Comparison of ENCODE assay signal across 27 cellular contexts in genomic region chr3:120280026-120280425, GRCh38. TPM values are rescaled to one million over a fixed set of nuclear protein-coding genes. Genes with fewer than 3 reads are reported as not detected.
"Had no signal": no experiment of that assay in that cellular context is flagged by ENCODE, and none has a peak within 500 bp of the region (broad histone marks: within the 10 kb centered on the region; RNA-seq: fewer than 3 reads in every experiment).

No MANE protein-coding gene starts in this region.

- H3K4me1 ChIP-seq: lower lobe of right lung, pancreas, prostate gland, upper lobe of right lung had no signal

- H3K9me3 Mint-ChIP-seq: stimulated activated effector memory CD8-positive, alpha-beta T cell treated with anti-CD3 and anti-CD28 coated beads, Interleukin-12 subunit alpha, Interleukin-12 subunit beta, amount 100 ng/mL, for 72 hours; stimulated activated naive CD8-positive, alpha-beta T cell treated with anti-CD3 and anti-CD28 coated beads, Interleukin-15, Interleukin-2, amounts not matched to agents 100 ng/mL and 50 ng/mL, for 24 hours had no signal

- FAIRE-seq: keratinocyte, pancreas, small intestine, urothelium cell line had no signal

- H3K27me3 ChIP-seq: pancreas, sigmoid colon, tibial artery, upper lobe of right lung had no signal

- ATAC-seq: lower lobe of right lung; naive thymus-derived CD8-positive, alpha-beta T cell; pancreas; right cardiac atrium; stimulated activated effector memory CD8-positive, alpha-beta T cell treated with anti-CD3 and anti-CD28 coated beads, Interleukin-12 subunit alpha, Interleukin-12 subunit beta, amount 100 ng/mL, for 72 hours; upper lobe of right lung had no signal

- H3K27ac Mint-ChIP-seq: naive thymus-derived CD8-positive, alpha-beta T cell; nephron; stimulated activated effector memory CD8-positive, alpha-beta T cell treated with anti-CD3 and anti-CD28 coated beads, Interleukin-12 subunit alpha, Interleukin-12 subunit beta, amount 100 ng/mL, for 72 hours; stimulated activated naive CD8-positive, alpha-beta T cell treated with anti-CD3 and anti-CD28 coated beads, Interleukin-15, Interleukin-2, amounts not matched to agents 100 ng/mL and 50 ng/mL, for 24 hours had no signal

- H3K4me3 Mint-ChIP-seq: naive thymus-derived CD8-positive, alpha-beta T cell; nephron; neural crest cell; stimulated activated effector memory CD8-positive, alpha-beta T cell treated with anti-CD3 and anti-CD28 coated beads, Interleukin-12 subunit alpha, Interleukin-12 subunit beta, amount 100 ng/mL, for 72 hours; stimulated activated naive CD8-positive, alpha-beta T cell treated with anti-CD3 and anti-CD28 coated beads, Interleukin-15, Interleukin-2, amounts not matched to agents 100 ng/mL and 50 ng/mL, for 24 hours had no signal

- H3K27ac ChIP-seq: left lung, lower lobe of right lung, pancreas, prostate gland, sigmoid colon, spleen, suprapubic skin, thoracic aorta, tibial artery, upper lobe of right lung had no signal

- DNase-seq: kidney glomerular epithelial cell; left colon; lower lobe of right lung; mesenchymal stem cell; naive thymus-derived CD8-positive, alpha-beta T cell; nucleus accumbens; pancreas; retina; right cardiac atrium; sigmoid colon; spleen; stimulated activated CD4-positive, alpha-beta T cell treated with anti-CD3 and anti-CD28 coated beads, Interleukin-4, amount 100 ng/mL, for 24 hours; stimulated activated naive CD4-positive, alpha-beta T cell; tibial artery; trophoblast cell; upper lobe of right lung had no signal

- H3K36me3 Mint-ChIP-seq: naive thymus-derived CD8-positive, alpha-beta T cell; stimulated activated effector memory CD8-positive, alpha-beta T cell treated with anti-CD3 and anti-CD28 coated beads, Interleukin-12 subunit alpha, Interleukin-12 subunit beta, amount 100 ng/mL, for 72 hours had no signal

- H3K36me3 ChIP-seq: left lung, lower lobe of right lung, pancreas, prostate gland, sigmoid colon, spleen, suprapubic skin, thoracic aorta, tibial artery, upper lobe of right lung had no signal

- H3K4me3 ChIP-seq: left lung, lower lobe of right lung, pancreas, prostate gland, sigmoid colon, spleen, suprapubic skin, thoracic aorta, tibial artery, upper lobe of right lung had no signal

- H3K4me1 Mint-ChIP-seq: stimulated activated effector memory CD8-positive, alpha-beta T cell treated with anti-CD3 and anti-CD28 coated beads, Interleukin-12 subunit alpha, Interleukin-12 subunit beta, amount 100 ng/mL, for 72 hours had no signal

RNA-seq across cellular contexts. Expression of gene GPR156, which starts 5.0 kb away (rescaled TPM):
- total RNA-seq: naive thymus-derived CD8-positive, alpha-beta T cell had no signal
- polyA plus RNA-seq: naive thymus-derived CD8-positive, alpha-beta T cell had no signal
